Comparison of ENCODE assay signal across 16 cellular contexts in genomic region chr9:19445452-19445851, GRCh38.
"Had no signal": no experiment of that assay in that cellular context is flagged by ENCODE, and none has a peak within 500 bp of the region (broad histone marks: within the 10 kb centered on the region; RNA-seq: fewer than 3 reads in every experiment).

No MANE protein-coding gene starts in this region.

- H3K9me3 ChIP-seq: gastroesophageal sphincter, tibial artery, vagina had no signal

- H3K27me3 ChIP-seq: gastroesophageal sphincter, tibial artery, vagina had no signal

- H3K4me3 Mint-ChIP-seq: activated CD4-positive, alpha-beta memory T cell treated with anti-CD3 and anti-CD28 coated beads, Interleukin-2, amount 10 ng/mL, durations not matched to agents 7 days and 5 days; activated CD4-positive, alpha-beta T cell treated with anti-CD3 and anti-CD28 coated beads for 36 hours; activated naive CD8-positive, alpha-beta T cell treated with anti-CD3 and anti-CD28 coated beads, Interleukin-2, amount 10 ng/mL, durations not matched to agents 7 days and 5 days; activated T-cell treated with anti-CD3 and anti-CD28 coated beads, Interleukin-2, amount 50 U/mL, for 72 hours; mesothelial cell of epicardium had no signal

- H3K27ac ChIP-seq: coronary artery, gastroesophageal sphincter, skin epidermis, tibial artery, vagina, VCaP had no signal

- DNase-seq: activated CD4-positive, alpha-beta memory T cell treated with anti-CD3 and anti-CD28 coated beads, Interleukin-2, amount 10 ng/mL, durations not matched to agents 7 days and 5 days; activated CD4-positive, alpha-beta T cell treated with anti-CD3 and anti-CD28 coated beads for 36 hours; activated naive CD8-positive, alpha-beta T cell treated with anti-CD3 and anti-CD28 coated beads, Interleukin-2, amount 10 ng/mL, durations not matched to agents 7 days and 5 days; activated T-cell treated with anti-CD3 and anti-CD28 coated beads, Interleukin-2, amount 50 U/mL, for 72 hours; caudate nucleus; effector CD8-positive, alpha-beta T cell; kidney glomerular epithelial cell; naive B cell; T1000; tibial artery had no signal

- H3K36me3 ChIP-seq: vagina had no signal

- H3K4me1 ChIP-seq: gastroesophageal sphincter, tibial artery, vagina had no signal

- H3K4me1 Mint-ChIP-seq: mesothelial cell of epicardium had no signal

- H3K27me3 Mint-ChIP-seq: activated CD4-positive, alpha-beta memory T cell treated with anti-CD3 and anti-CD28 coated beads, Interleukin-2, amount 10 ng/mL, durations not matched to agents 7 days and 5 days; activated CD4-positive, alpha-beta T cell treated with anti-CD3 and anti-CD28 coated beads for 36 hours; activated naive CD8-positive, alpha-beta T cell treated with anti-CD3 and anti-CD28 coated beads, Interleukin-2, amount 10 ng/mL, durations not matched to agents 7 days and 5 days; naive B cell had no signal

- H3K9me3 Mint-ChIP-seq: activated CD4-positive, alpha-beta memory T cell treated with anti-CD3 and anti-CD28 coated beads, Interleukin-2, amount 10 ng/mL, durations not matched to agents 7 days and 5 days; activated naive CD8-positive, alpha-beta T cell treated with anti-CD3 and anti-CD28 coated beads, Interleukin-2, amount 10 ng/mL, durations not matched to agents 7 days and 5 days; activated T-cell treated with anti-CD3 and anti-CD28 coated beads, Interleukin-2, amount 50 U/mL, for 72 hours; mesothelial cell of epicardium; naive B cell had no signal

- H3K27ac Mint-ChIP-seq: activated CD4-positive, alpha-beta memory T cell treated with anti-CD3 and anti-CD28 coated beads, Interleukin-2, amount 10 ng/mL, durations not matched to agents 7 days and 5 days; activated CD4-positive, alpha-beta T cell treated with anti-CD3 and anti-CD28 coated beads for 36 hours; activated naive CD8-positive, alpha-beta T cell treated with anti-CD3 and anti-CD28 coated beads, Interleukin-2, amount 10 ng/mL, durations not matched to agents 7 days and 5 days; activated T-cell treated with anti-CD3 and anti-CD28 coated beads, Interleukin-2, amount 50 U/mL, for 72 hours; mesothelial cell of epicardium had no signal

- H3K4me3 ChIP-seq: coronary artery, gastroesophageal sphincter, skin epidermis, tibial artery, vagina had no signal

- ATAC-seq: activated CD4-positive, alpha-beta T cell treated with anti-CD3 and anti-CD28 coated beads for 36 hours; activated T-cell treated with anti-CD3 and anti-CD28 coated beads, Interleukin-2, amount 50 U/mL, for 72 hours; gastroesophageal sphincter had no signal

- H3K36me3 Mint-ChIP-seq: naive B cell had no signal
